Comparison of ENCODE assay signal across 9 cellular contexts in the genomic region with DNA sequence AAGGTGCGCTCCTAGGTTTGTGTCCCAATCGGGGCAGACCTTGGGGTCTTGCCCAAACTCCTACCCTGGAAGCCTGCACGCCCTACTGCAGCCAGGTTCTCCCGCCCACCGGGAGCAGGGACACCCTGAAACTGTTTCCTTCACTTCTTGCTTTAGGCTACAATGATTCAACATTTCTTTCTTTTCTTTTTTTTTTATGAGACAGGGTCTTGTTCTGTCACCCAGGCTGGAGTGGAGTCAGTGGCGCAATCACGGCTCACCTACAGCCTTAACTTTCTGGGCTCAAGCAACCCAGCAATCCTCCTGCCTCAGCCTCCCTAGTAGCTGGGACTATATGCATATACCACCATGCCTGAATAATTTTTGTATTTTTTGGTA.
DNase-seq lines count a peak whose midpoint lies in the region; ATAC-seq, FAIRE-seq and TF ChIP-seq lines count a peak whose summit lies in the region.
"Had no signal": no experiment of that assay in that cellular context is flagged by ENCODE, and none has a peak within 500 bp of the region (broad histone marks: within the 10 kb centered on the region; RNA-seq: fewer than 3 reads in every experiment).

No MANE protein-coding gene starts in this region.

- DNase-seq in AG04450 (ENCODE audit: low read depth, low spot score) (no peak), bronchial epithelial cell (ENCODE audit: low read depth) (peak; percentile 24), D721Med (ENCODE audit: insufficient read length, low spot score) (no peak)
- no peak for DNase-seq in stimulated activated naive CD4-positive, alpha-beta T cell (lab: John Stamatoyannopoulos, UW)
- DNase-seq: NCI-H1092 treated with DMSO at 0.1 percent for 48 hours had no signal

- CTCF ChIA-PET in AG04450 (lab: Charles Lee), result no interaction called here

- no peaks in the 10 kb centered on the region; the same call in 1 of the 2 replicates for H3K9me3 ChIP-seq in AG04450 (ENCODE audit: control insufficient read depth, insufficient read depth, low read length)

- POLR2A ChIA-PET in AG04450 (lab: Yijun Ruan, JAX), result interaction anchor here (0.6 to 1.9 kb wide), 4 partner anchors 9 to 151 kb away, joined by 3 to 10 read pairs (median 6); no protein-coding TSS in a partner anchor

- peaks cover 8% of the 10 kb centered on the region for H3K36me3 Mint-ChIP-seq in IgD-negative memory B cell
- H3K36me3 Mint-ChIP-seq in nephron (ENCODE audit: low read depth), result no peaks in the 10 kb centered on the region

- peak overlapping the region; percentile 82 to 97 (median 96) for H3K27ac Mint-ChIP-seq in IgD-negative memory B cell
- H3K27ac Mint-ChIP-seq in nephron, result peak overlapping the region in 2 of 3 experiments; percentile 88 to 97

- no peaks in the 10 kb centered on the region for H3K9me3 Mint-ChIP-seq in IgD-negative memory B cell
- no peaks in the 10 kb centered on the region for H3K9me3 Mint-ChIP-seq in nephron

- no peaks in the 10 kb centered on the region for H3K36me3 ChIP-seq in bronchial epithelial cell (ENCODE audit: control insufficient read depth, insufficient read depth, low read length)

- H3K4me3 Mint-ChIP-seq in IgD-negative memory B cell (peak overlapping the region in 3 of 4 donors; percentile 30 to 75 (median 70)), nephron (no peak overlapping the region)

- ATAC-seq in GM18870 (IDR thresholded peaks at IDR 0.05; ENCODE audit: unreplicated experiment), result no peak
- no peak for ATAC-seq in GM19452 (IDR thresholded peaks at IDR 0.05; ENCODE audit: unreplicated experiment)

- H3K27me3 ChIP-seq in AG04450 (ENCODE audit: control insufficient read depth, insufficient read depth, low read length) (no peaks in the 10 kb centered on the region), bronchial epithelial cell (ENCODE audit: control insufficient read depth, insufficient read depth, low read length) (no peaks in the 10 kb centered on the region)

- no peak for TF ChIP-seq CTCF in AG04450 (IDR thresholded peaks at IDR 0.05; ENCODE audit: low read depth, low read length)
- no peak for TF ChIP-seq CTCF in bronchial epithelial cell (IDR thresholded peaks at IDR 0.05; ENCODE audit: insufficient read depth, low read length, severe bottlenecking)
- no peak for TF ChIP-seq CTCF in nephron (IDR thresholded peaks at IDR 0.05; ENCODE audit: unreplicated experiment in 3 of 3)
- no peak for TF ChIP-seq CTCF in D721Med (IDR thresholded peaks at IDR 0.05; ENCODE audit: insufficient read depth, missing control alignments)

- H3K4me3 ChIP-seq in AG04450 (ENCODE audit: low read depth, low read length), result no peak overlapping the region
- H3K4me3 ChIP-seq in bronchial epithelial cell (ENCODE audit: low read depth, low read length), result no peak overlapping the region

- H3K4me1 Mint-ChIP-seq in IgD-negative memory B cell, result peaks cover 67 to 79% (median 74%) of the 10 kb centered on the region in 3 donors
- H3K4me1 Mint-ChIP-seq in nephron, result peaks cover 82% of the 10 kb centered on the region

- H3K27me3 Mint-ChIP-seq in IgD-negative memory B cell (no peaks in the 10 kb centered on the region), nephron (ENCODE audit: low read depth) (peaks cover 7% of the 10 kb centered on the region)

- FAIRE-seq in bronchial epithelial cell (lab: Jason Lieb, UNC) (no peak), D721Med (lab: Jason Lieb, UNC) (no peak)

- peak overlapping the region; percentile 96 for H3K27ac ChIP-seq in AG04450 (ENCODE audit: low read depth, low read length)

Comparison
In these comparisons a context has a peak if more than half of its experiments do, and no peak if none do; other contexts are left out.
1. H3K4me3 Mint-ChIP-seq: peak in IgD-negative memory B cell (3 of 4); none in nephron (0 of 3).